In genomic region chr1:150895618-150896017, GRCh38 we compare ENCODE assay signal across 16 cellular contexts. TPM values are rescaled to one million over a fixed set of nuclear protein-coding genes. Genes with fewer than 3 reads are reported as not detected.
DNase-seq lines count a peak whose midpoint lies in the region; ATAC-seq, FAIRE-seq and TF ChIP-seq lines count a peak whose summit lies in the region.
"Had no signal": no experiment of that assay in that cellular context is flagged by ENCODE, and none has a peak within 500 bp of the region (broad histone marks: within the 10 kb centered on the region; RNA-seq: fewer than 3 reads in every experiment).

No MANE protein-coding gene starts in this region.

- H2AFZ ChIP-seq in astrocyte (ENCODE audit: low read depth, low read length) (no peak overlapping the region), osteoblast (ENCODE audit: low read length) (peak overlapping the region; percentile 50)
- H2AFZ ChIP-seq: parathyroid adenoma had no signal

- H3K36me3 Mint-ChIP-seq in astrocyte (ENCODE audit: low read depth, unreplicated experiment) = no peaks in the 10 kb centered on the region
- H3K36me3 Mint-ChIP-seq: activated naive CD8-positive, alpha-beta T cell had no signal

- peaks cover 9% of the 10 kb centered on the region for H3K4me1 Mint-ChIP-seq in astrocyte (ENCODE audit: low read depth, unreplicated experiment)

- no peak overlapping the region for H3K4me3 Mint-ChIP-seq in astrocyte (ENCODE audit: unreplicated experiment)
- H3K4me3 Mint-ChIP-seq: activated naive CD8-positive, alpha-beta T cell; dendritic cell treated with granulocyte-macrophage colony-stimulating factor and Interleukin-4, amounts not matched to agents 40 ng/mL and 50 ng/mL, for 4 days had no signal

- H3K9me3 Mint-ChIP-seq in astrocyte (ENCODE audit: unreplicated experiment) = no peaks in the 10 kb centered on the region
- H3K9me3 Mint-ChIP-seq: dendritic cell treated with granulocyte-macrophage colony-stimulating factor and Interleukin-4, amounts not matched to agents 40 ng/mL and 50 ng/mL, for 4 days had no signal

- FAIRE-seq in astrocyte (lab: Jason Lieb, UNC) = no peak

- no peaks in the 10 kb centered on the region for H3K79me2 ChIP-seq in astrocyte (ENCODE audit: insufficient read depth, low read length)
- no peaks in the 10 kb centered on the region for H3K79me2 ChIP-seq in osteoblast (ENCODE audit: insufficient read depth, low read length)
- H3K79me2 ChIP-seq: parathyroid adenoma had no signal

- peak overlapping the region; percentile 53 for H3K27ac Mint-ChIP-seq in astrocyte (ENCODE audit: unreplicated experiment)
- H3K27ac Mint-ChIP-seq: activated naive CD8-positive, alpha-beta T cell; dendritic cell treated with granulocyte-macrophage colony-stimulating factor and Interleukin-4, amounts not matched to agents 40 ng/mL and 50 ng/mL, for 4 days had no signal

- H3K27ac ChIP-seq in astrocyte (ENCODE audit: low read depth, low read length) (no peak overlapping the region), osteoblast (ENCODE audit: low read depth, low read length) (no peak overlapping the region), lower lobe of right lung (no peak overlapping the region)
- H3K27ac ChIP-seq: gastroesophageal sphincter, parathyroid adenoma had no signal

- H3K4me1 ChIP-seq in astrocyte (ENCODE audit: insufficient read depth, low read length) = no peaks in the 10 kb centered on the region
- H3K4me1 ChIP-seq in osteoblast (ENCODE audit: insufficient read depth, low read length) = peaks cover 7% of the 10 kb centered on the region
- no peaks in the 10 kb centered on the region for H3K4me1 ChIP-seq in lower lobe of right lung
- H3K4me1 ChIP-seq: gastroesophageal sphincter, parathyroid adenoma had no signal

- intact Hi-C loops in lower lobe of right lung (cut with DNase I) = no loop called here

- H3K4me3 ChIP-seq in MG63 (no peak overlapping the region), astrocyte (ENCODE audit: insufficient read depth, low read depth, low read length) (no peak overlapping the region), osteoblast (ENCODE audit: insufficient read depth, low read length) (no peak overlapping the region), lower lobe of right lung (no peak overlapping the region)
- H3K4me3 ChIP-seq: gastroesophageal sphincter had no signal

- peak overlapping the region; percentile 4 for H3K4me2 ChIP-seq in astrocyte (ENCODE audit: low read length)
- H3K4me2 ChIP-seq in osteoblast (ENCODE audit: insufficient read depth, low read length) = peak overlapping the region; percentile 28

- H3K27me3 Mint-ChIP-seq in astrocyte (ENCODE audit: low read depth, unreplicated experiment) = no peaks in the 10 kb centered on the region
- H3K27me3 Mint-ChIP-seq: dendritic cell treated with granulocyte-macrophage colony-stimulating factor and Interleukin-4, amounts not matched to agents 40 ng/mL and 50 ng/mL, for 4 days had no signal

- H3K36me3 ChIP-seq in MG63 (no peaks in the 10 kb centered on the region), astrocyte (ENCODE audit: insufficient read depth, low read length) (no peaks in the 10 kb centered on the region), osteoblast (ENCODE audit: insufficient read depth, low read length) (no peaks in the 10 kb centered on the region), lower lobe of right lung (no peaks in the 10 kb centered on the region)
- H3K36me3 ChIP-seq: gastroesophageal sphincter had no signal

- TF ChIP-seq CTCF in astrocyte (IDR thresholded peaks at IDR 0.05; ENCODE audit: insufficient read depth, low read depth, low read length) = no peak
- TF ChIP-seq CTCF in osteoblast (IDR thresholded peaks at IDR 0.05; ENCODE audit: extremely low read depth, low read depth, low read length) = no peak
- no peak for TF ChIP-seq CTCF in lower lobe of right lung (IDR thresholded peaks at IDR 0.05)

- no peak overlapping the region for H3K9ac ChIP-seq in astrocyte (ENCODE audit: low read length)
- H3K9ac ChIP-seq: parathyroid adenoma had no signal

- no peaks in the 10 kb centered on the region for H4K20me1 ChIP-seq in astrocyte (ENCODE audit: insufficient read depth, low read length)
- H4K20me1 ChIP-seq in osteoblast (ENCODE audit: insufficient read depth, low read length) = no peaks in the 10 kb centered on the region

- ATAC-seq in HG03159 (IDR thresholded peaks at IDR 0.05; ENCODE audit: unreplicated experiment) (no peak), lower lobe of right lung (no peak)
- ATAC-seq: gastroesophageal sphincter had no signal

- H3K9me3 ChIP-seq in MG63 (peaks cover 4% of the 10 kb centered on the region; the same call in 1 of the 2 replicates), astrocyte (ENCODE audit: insufficient read depth, low read depth, low read length) (no peaks in the 10 kb centered on the region), osteoblast (ENCODE audit: low read depth, low read length) (no peaks in the 10 kb centered on the region), lower lobe of right lung (no peaks in the 10 kb centered on the region)
- H3K9me3 ChIP-seq: gastroesophageal sphincter had no signal

- H3K27me3 ChIP-seq in MG63 = no peaks in the 10 kb centered on the region
- peaks cover 4% of the 10 kb centered on the region for H3K27me3 ChIP-seq in astrocyte (ENCODE audit: insufficient read depth, low read length)
- H3K27me3 ChIP-seq in osteoblast (ENCODE audit: insufficient read depth, low read length) = no peaks in the 10 kb centered on the region
- H3K27me3 ChIP-seq in lower lobe of right lung (ENCODE audit: low read depth) = no peaks in the 10 kb centered on the region
- H3K27me3 ChIP-seq: gastroesophageal sphincter had no signal

- DNase-seq in GM03348 (ENCODE audit: low spot score) (peak; percentile 30), MG63 (peak; percentile 73), astrocyte (ENCODE audit: low read depth) (peak; percentile 37), osteoblast (ENCODE audit: insufficient read length, low spot score, missing footprints) (peak; percentile 37), lower lobe of right lung (no peak), NCI-H345 treated with DMSO at 0.1 percent for 48 hours (lab: John Stamatoyannopoulos, UW; ENCODE audit: unreplicated experiment) (no peak)
- DNase-seq: activated CD8-positive, alpha-beta memory T cell treated with anti-CD3 and anti-CD28 coated beads for 24 hours; NCI-H1105; stimulated activated CD4-positive, alpha-beta T cell treated with anti-CD3 and anti-CD28 coated beads, Interleukin-4, amount 100 ng/mL, for 4 hours had no signal

RNA-seq across cellular contexts. Expression of gene CTXND2, which starts 8.7 kb away (rescaled TPM):
- not detected in 2 replicates for total RNA-seq in MG63 (2014; rRNA removed; shearing (Covaris generic); ENCODE audit: low replicate concordance)
- total RNA-seq in astrocyte (not detected in 2 replicates), osteoblast (not detected in 2 replicates), lower lobe of right lung (not detected)
- total RNA-seq: gastroesophageal sphincter; lower leg skin; T-helper 2 cell treated with Interferon-gamma antibody and Interleukin-4, amounts not matched to agents 100 ng/mL and 5 ng/mL, for 36 hours had no signal

RNA-seq across cellular contexts. Expression of gene ARNT, which starts 19.2 kb away (rescaled TPM):
- 7.3 and 13.7 TPM in 2 replicates for total RNA-seq in MG63 (2014; rRNA removed; shearing (Covaris generic); ENCODE audit: low replicate concordance)
- 24.1 and 25.8 TPM in 2 replicates for total RNA-seq in astrocyte
- total RNA-seq in osteoblast = 61.9 and 63.3 TPM in 2 replicates
- total RNA-seq in lower lobe of right lung = 52.7 TPM

RNA-seq across cellular contexts. Expression of gene SETDB1, which starts 30.5 kb away (rescaled TPM):
- total RNA-seq in MG63 (2014; rRNA removed; shearing (Covaris generic); ENCODE audit: low replicate concordance) = 23.5 and 49.2 TPM in 2 replicates
- total RNA-seq in astrocyte = 28.4 and 30.0 TPM in 2 replicates
- 38.0 and 42.3 TPM in 2 replicates for total RNA-seq in osteoblast
- total RNA-seq in lower lobe of right lung = 47.5 TPM

Comparison
In these comparisons a context has a peak if more than half of its experiments do, and no peak if none do; other contexts are left out.
1. DNase-seq: peak in GM03348 (single experiment), MG63 (single experiment), astrocyte (single experiment) and osteoblast (single experiment); none in lower lobe of right lung (single experiment) and NCI-H345 treated with DMSO at 0.1 percent for 48 hours (single experiment).